In the genomic region with DNA sequence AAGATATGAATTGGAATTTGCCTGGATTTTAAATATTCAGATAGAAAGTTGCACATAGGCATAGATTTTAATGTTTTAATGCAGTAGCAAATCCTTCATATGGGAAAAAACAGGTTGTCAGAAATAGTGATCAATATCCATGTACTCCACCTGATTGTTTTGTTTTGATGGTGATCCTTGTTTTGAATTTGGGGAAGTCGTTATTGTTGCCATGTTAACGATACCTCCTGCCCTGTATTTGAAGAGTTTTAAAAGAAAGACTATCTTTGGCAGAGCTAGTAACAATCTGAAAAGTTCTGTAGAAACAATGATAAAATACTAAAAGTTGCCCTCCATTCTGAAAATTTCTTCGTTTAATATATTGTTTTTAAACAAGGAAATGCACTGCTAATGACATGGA, we compare ENCODE assay signal across 8 cellular contexts. TPM values are rescaled to one million over a fixed set of nuclear protein-coding genes. Genes with fewer than 3 reads are reported as not detected.
A peak's percentile ranks its signal among the peaks of the same experiment; 100 is the strongest.
DNase-seq lines count a peak whose midpoint lies in the region; ATAC-seq and TF ChIP-seq lines count a peak whose summit lies in the region.

No MANE protein-coding gene starts in this region.

- TF ChIP-seq CTCF in AG04449 (IDR thresholded peaks at IDR 0.05; ENCODE audit: insufficient read depth, low read length, missing control alignments): no peak
- no peak for TF ChIP-seq CTCF in astrocyte of the cerebellum (IDR thresholded peaks at IDR 0.05; ENCODE audit: low read depth, low read length, missing control alignments)

- in situ Hi-C loops in astrocyte of the cerebellum (cut with HindIII; ENCODE audit: low sequenced_read_pairs): no loop called here

- H3K9me3 ChIP-seq in mesodermal cell (ENCODE audit: control insufficient read depth, low read length): no peaks in the 10 kb centered on the region

- POLR2A ChIA-PET in AG04449 (lab: Yijun Ruan, JAX): no interaction called here

- H3K27ac ChIP-seq in mesodermal cell (ENCODE audit: low read depth, low read length, severe bottlenecking): no peak overlapping the region

- H3K27me3 Mint-ChIP-seq in IgD-negative memory B cell: no peaks in the 10 kb centered on the region

- peaks cover under 1% of the 10 kb centered on the region for H3K36me3 ChIP-seq in mesodermal cell (ENCODE audit: control insufficient read depth, insufficient read depth, low read length)

- WGBS in mesodermal cell (ENCODE audit: insufficient coverage in 2 of 2), 2 experiments: 10 to 20% methylated on average over 1 to 2 of the region's 3 CpGs

- H3K9me3 Mint-ChIP-seq in IgD-negative memory B cell: no peaks in the 10 kb centered on the region

- H3K27ac Mint-ChIP-seq in IgD-negative memory B cell: peak overlapping the region; percentile 42 to 93 (median 84)

- peaks cover 1% of the 10 kb centered on the region for H3K36me3 Mint-ChIP-seq in IgD-negative memory B cell

- ATAC-seq in HG03378 (IDR thresholded peaks at IDR 0.05; ENCODE audit: unreplicated experiment): no peak

- CTCF ChIA-PET in AG04449 (lab: Yijun Ruan, JAX): no interaction called here

- peak overlapping the region; percentile 90 to 96 (median 92) for H3K4me3 Mint-ChIP-seq in IgD-negative memory B cell

- H3K4me3 ChIP-seq in AG04449 (ENCODE audit: low read depth, low read length): peak overlapping the region; percentile 95
- H3K4me3 ChIP-seq in astrocyte of the cerebellum (ENCODE audit: low read depth, low read length): peak overlapping the region; percentile 91
- H3K4me3 ChIP-seq in mesodermal cell (ENCODE audit: extremely low read depth, insufficient read depth, low read length, poor library complexity, severe bottlenecking): peak overlapping the region; percentile 85

- H3K4me1 Mint-ChIP-seq in IgD-negative memory B cell: peaks cover 33 to 55% (median 40%) of the 10 kb centered on the region in 3 donors

- no peaks in the 10 kb centered on the region for H3K4me1 ChIP-seq in mesodermal cell (ENCODE audit: control insufficient read depth, insufficient read depth, low read length, poor library complexity, severe bottlenecking)

- DNase-seq in AG04449 (ENCODE audit: low read depth, low spot score): no peak
- DNase-seq in astrocyte of the cerebellum (ENCODE audit: low read depth): no peak
- DNase-seq in NCI-H2196 (lab: John Stamatoyannopoulos, UW; ENCODE audit: unreplicated experiment): no peak
- DNase-seq in NCI-H1092 treated with DMSO at 0.1 percent for 48 hours (lab: John Stamatoyannopoulos, UW): no peak
- DNase-seq in H4 (ENCODE audit: low spot score): no peak

RNA-seq across cellular contexts. Expression of gene CEP350, which starts 1.1 kb away (rescaled TPM):
- polyA plus RNA-seq in IgD-negative memory B cell: 61.1 TPM
- polyA plus RNA-seq in mesodermal cell (2013, experiment 1 of 2): 19.9 TPM
- 19.5 TPM for polyA plus RNA-seq in mesodermal cell (2013, experiment 2 of 2)
- 15.4 and 17.9 TPM in 2 replicates for total RNA-seq in H4 (2014; rRNA removed; shearing (Covaris generic))
